Comparison of ENCODE assay signal across 1 cellular context in genomic region chrX:120274958-120275357, GRCh38.
TF ChIP-seq lines count a peak whose summit lies in the region.

No MANE protein-coding gene starts in this region.

TF ChIP-seq in GM23338, 12 proteins besides CTCF, POLR2A, EP300 and RAD21:
- TF ChIP-seq ZNF462 (CRISPR knock-in tag; IDR thresholded peaks at IDR 0.05) (peak; percentile 88), ZNF331 (CRISPR knock-in tag; IDR thresholded peaks at IDR 0.05; ENCODE audit: low read depth) (no peak)
TF ChIP-seq in GM23338: peak in this region for 1.
